ENCODE assay signal across 8 cellular contexts in the genomic region with DNA sequence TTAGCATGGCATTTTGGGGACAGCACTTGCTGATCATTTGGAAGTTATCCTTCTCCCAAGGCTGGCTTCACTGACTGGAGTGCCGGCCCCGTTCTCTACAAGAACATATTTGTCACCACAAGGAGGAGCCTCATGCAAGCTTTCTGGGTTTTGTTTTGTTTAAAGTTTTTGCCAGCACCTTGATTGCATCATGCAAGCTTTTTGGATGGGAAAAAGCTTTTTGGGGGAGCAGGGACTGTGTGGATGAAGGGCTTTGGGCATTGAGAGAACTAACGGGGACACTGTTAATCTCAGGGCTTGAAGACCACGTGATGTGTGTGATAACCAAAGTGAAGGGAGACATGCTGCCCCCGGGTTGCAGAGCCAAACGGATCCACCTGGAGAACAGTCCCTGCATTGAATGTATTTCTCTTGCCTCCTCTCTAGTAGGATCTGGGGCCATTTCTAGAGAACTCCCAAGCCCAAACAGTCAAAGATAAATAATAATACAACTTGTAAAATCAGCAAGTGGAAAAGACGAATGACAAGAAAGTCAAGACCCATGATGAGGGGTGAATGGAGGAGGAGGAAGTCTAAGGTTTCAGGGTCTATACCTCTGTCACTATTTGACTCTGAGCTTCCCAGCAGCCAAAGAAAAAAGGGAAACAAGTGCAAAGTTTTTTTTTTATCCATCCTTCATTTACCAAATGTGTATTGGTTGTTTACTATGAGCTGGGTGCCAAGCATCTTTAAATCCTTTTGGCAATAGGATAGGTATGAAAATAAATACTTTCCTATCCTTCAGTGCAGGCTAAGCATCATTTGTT. TPM values are rescaled to one million over a fixed set of nuclear protein-coding genes. Genes with fewer than 3 reads are reported as not detected.
DNase-seq lines count a peak whose midpoint lies in the region; ATAC-seq, FAIRE-seq and TF ChIP-seq lines count a peak whose summit lies in the region.

No MANE protein-coding gene starts in this region.

- H3K9me3 ChIP-seq in HUES6 (ENCODE audit: control insufficient read depth, insufficient read depth, low read depth, low read length) (no peaks in the 10 kb centered on the region), kidney (ENCODE audit: control insufficient read depth in 1 of 2, low read length in 2 of 2) (no peaks in the 10 kb centered on the region)

- H3K27ac ChIP-seq in HUES6 (ENCODE audit: low read depth, low read length) = no peak overlapping the region
- no peak overlapping the region for H3K27ac ChIP-seq in VCaP
- H3K27ac ChIP-seq in kidney (ENCODE audit: low read depth in 2 of 2, low read length in 2 of 2) = no peak overlapping the region

- H3K4me3 ChIP-seq in HUES6 (ENCODE audit: low read depth, low read length) = no peak overlapping the region
- no peak overlapping the region for H3K4me3 ChIP-seq in kidney (ENCODE audit: low read length in 2 of 2)

- no peaks in the 10 kb centered on the region for H3K36me3 ChIP-seq in HUES6 (ENCODE audit: control insufficient read depth, insufficient read depth, low read length)
- H3K36me3 ChIP-seq in kidney (ENCODE audit: control insufficient read depth in 1 of 2, insufficient read depth in 2 of 2, low read length in 2 of 2) = no peaks in the 10 kb centered on the region

- H3K4me1 ChIP-seq in HUES6 (ENCODE audit: control insufficient read depth, insufficient read depth, low read length) (peaks cover 4% of the 10 kb centered on the region), kidney (ENCODE audit: control insufficient read depth in 1 of 2, insufficient read depth in 1 of 2, low read depth in 1 of 2, low read length in 2 of 2) (peaks cover 0 to 2% of the 10 kb centered on the region in 2 donors)

- intact Hi-C loops in kidney (cut with DNase I) = no loop called here

- peak; percentile 8 for DNase-seq in DMS53 treated with DMSO at 0.1 percent for 48 hours (lab: John Stamatoyannopoulos, UW; ENCODE audit: unreplicated experiment)
- DNase-seq in kidney = no peak
- no peak for DNase-seq in HuH-7.5 (ENCODE audit: low spot score)
- DNase-seq in COLO829 (ENCODE audit: low spot score) = no peak
- no peak for DNase-seq in NCI-H2196 (lab: John Stamatoyannopoulos, UW; ENCODE audit: unreplicated experiment)

- peak overlapping the region; percentile 56 for H3K9ac ChIP-seq in HUES6 (ENCODE audit: low read length)
- H3K9ac ChIP-seq in kidney (ENCODE audit: low read length in 2 of 2) = no peak overlapping the region

- no peak for FAIRE-seq in kidney (lab: Jason Lieb, UNC)

- H3K27me3 ChIP-seq in HUES6 (ENCODE audit: control insufficient read depth, insufficient read depth, low read length) = peaks cover 15% of the 10 kb centered on the region; the same call in 1 of the 2 replicates

- ATAC-seq in HG03025 (IDR thresholded peaks at IDR 0.05; ENCODE audit: low FRiP score, unreplicated experiment) = no peak

- peak; percentile 74 for TF ChIP-seq CTCF in VCaP (conservative IDR thresholded peaks at IDR 0.05)
- peak; percentile 20 for TF ChIP-seq CTCF in kidney (IDR thresholded peaks at IDR 0.05; ENCODE audit: borderline replicate concordance, extremely low read depth, insufficient read depth)

RNA-seq across cellular contexts. Expression of a gene that starts 17.2 kb away (rescaled TPM):
- not detected for total RNA-seq in kidney
- not detected for polyA plus RNA-seq in kidney (ENCODE audit: insufficient read depth, low read depth, low replicate concordance)

RNA-seq across cellular contexts. Expression of a gene that starts 48.4 kb away (rescaled TPM):
- total RNA-seq in kidney = 26.2 TPM
- polyA plus RNA-seq in kidney (ENCODE audit: insufficient read depth, low read depth, low replicate concordance) = 12.0 TPM
